Comparison of ENCODE assay signal across 8 cellular contexts in the genomic region with DNA sequence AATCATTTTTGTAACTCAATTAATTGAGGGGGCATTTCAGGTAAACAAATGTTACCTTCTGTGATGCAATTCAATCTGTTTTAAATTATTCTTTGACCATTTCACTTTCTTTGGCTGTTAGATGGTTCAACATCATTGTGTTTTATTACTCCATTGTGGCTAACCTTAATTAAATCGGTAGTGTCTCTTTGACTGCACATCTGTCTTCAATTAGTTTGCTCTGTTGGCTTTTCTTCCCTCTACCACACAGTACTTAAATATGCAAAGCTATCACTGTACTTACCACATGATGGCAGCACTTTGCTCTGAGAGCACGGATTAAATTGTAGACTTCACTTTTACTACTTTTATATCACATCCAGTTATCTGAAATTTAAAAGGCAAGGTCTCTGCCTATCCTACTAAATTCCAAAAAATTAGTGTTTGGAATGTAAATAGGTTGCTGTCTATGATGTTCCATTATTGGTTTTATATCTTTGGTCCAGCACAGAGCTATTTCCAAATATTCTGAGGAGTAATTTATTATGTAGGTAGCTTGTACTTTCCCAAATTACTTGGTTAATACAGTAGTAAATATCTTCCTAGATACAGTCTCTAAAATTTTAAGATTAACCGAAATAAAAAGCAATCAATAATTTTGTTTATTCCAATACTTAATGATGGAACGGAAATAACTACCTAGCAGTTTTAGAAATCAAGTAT.
DNase-seq lines count a peak whose midpoint lies in the region; ATAC-seq, FAIRE-seq and TF ChIP-seq lines count a peak whose summit lies in the region.

No MANE protein-coding gene starts in this region.

- H3K79me2 ChIP-seq in K562 (ENCODE audit: control insufficient read depth, insufficient read depth, low read length): no peaks in the 10 kb centered on the region

- DNase-seq in NCI-H510A treated with DMSO at 0.1 percent for 48 hours (lab: John Stamatoyannopoulos, UW) (peak; percentile 56), K562 (ENCODE audit: extremely low read depth in 1 of 4, low spot score in 3 of 4) (peak in 2 of 4 experiments; percentile 7 to 10), left lung (no peak), GOT3 (lab: John Stamatoyannopoulos, UW) (no peak)

- no peak overlapping the region for H3K9ac ChIP-seq in K562 (ENCODE audit: insufficient read depth in 1 of 2, low read depth in 2 of 2, low read length in 2 of 2)

- H3K27ac ChIP-seq in C4-2B (no peak overlapping the region), K562 (ENCODE audit: extremely low read depth, low read depth, low read length) (no peak overlapping the region), left lung (no peak overlapping the region)

- TF ChIP-seq EP300 in K562 (IDR thresholded peaks at IDR 0.05; ENCODE audit: low read length): no peak

- WGBS in K562 (ENCODE audit: insufficient coverage, low coverage, missing lambda C conversion rate): 1% methylated on average over 4 of the region's 4 CpGs

- H3K9me1 ChIP-seq in K562 (ENCODE audit: control insufficient read depth, insufficient read depth, low read length): no peaks in the 10 kb centered on the region

- TF ChIP-seq CTCF in C4-2B (conservative IDR thresholded peaks at IDR 0.05): peak; percentile 91
- TF ChIP-seq CTCF in K562 (IDR thresholded peaks at IDR 0.05 in 2 of 3, conservative IDR thresholded peaks at IDR 0.05 in 1 of 3; ENCODE audit: insufficient read depth in 2 of 3, low read depth in 1 of 3, low read length in 3 of 3): peak in 2 of 3 experiments; percentile 37 to 43; a peak in 3 of 6 replicates
- peak in 1 of 2 donors; percentile 30 for TF ChIP-seq CTCF in left lung (IDR thresholded peaks at IDR 0.05)

- TF ChIP-seq POLR2A in K562 (conservative IDR thresholded peaks at IDR 0.05): no peak

- no peak overlapping the region for H3K4me2 ChIP-seq in K562 (ENCODE audit: insufficient read depth, low read length)

- no TSS peak for BruUV-seq in K562 (replicated peaks; lab: Mats Ljungman, UMichigan)

- no peak overlapping the region for H3K4me3 ChIP-seq in K562
- H3K4me3 ChIP-seq in left lung: no peak overlapping the region

- no peak overlapping the region for H2AFZ ChIP-seq in K562 (ENCODE audit: low read depth, low read length)

- FAIRE-seq in K562 (lab: Jason Lieb, UNC): peak; percentile 6

- H3K36me3 ChIP-seq in K562 (ENCODE audit: control insufficient read depth, insufficient read depth, low read length): no peaks in the 10 kb centered on the region
- no peaks in the 10 kb centered on the region for H3K36me3 ChIP-seq in left lung

- intact Hi-C loops in K562 (cut with micrococcal nuclease): no loop called here
- intact Hi-C loops in left lung (cut with DNase I): no loop called here

- peak in 1 of 2 experiments; percentile 39; a peak in 2 of 4 replicates for TF ChIP-seq RAD21 in K562 (CRISPR knock-in tag; conservative IDR thresholded peaks at IDR 0.05 in 1 of 2, IDR thresholded peaks at IDR 0.05 in 1 of 2)

- CTCF ChIA-PET in K562 (lab: Yijun Ruan, JAX; ENCODE audit: low intra/inter-chr PET ratio): no interaction called here

- no peaks in the 10 kb centered on the region for H3K27me3 ChIP-seq in K562 (ENCODE audit: control insufficient read depth in 2 of 2, insufficient read depth in 2 of 2, low read length in 2 of 2)
- H3K27me3 ChIP-seq in left lung: no peaks in the 10 kb centered on the region

- H3K9me3 ChIP-seq in K562 (replicated peaks; ENCODE audit: control insufficient read depth, insufficient read depth, low read depth, low read length): no peaks in the 10 kb centered on the region
- H3K9me3 ChIP-seq in left lung: no peaks in the 10 kb centered on the region

- in situ Hi-C loops in K562 (cut with MboI): no loop called here

- no peaks in the 10 kb centered on the region for H3K4me1 ChIP-seq in K562 (replicated peaks in 1 of 2; ENCODE audit: control insufficient read depth in 2 of 2, insufficient read depth in 2 of 2, low read length in 2 of 2)
- H3K4me1 ChIP-seq in left lung: no peaks in the 10 kb centered on the region

- POLR2A ChIA-PET in K562 (lab: Yijun Ruan, JAX): no interaction called here

- no peaks in the 10 kb centered on the region for H4K20me1 ChIP-seq in K562 (replicated peaks; ENCODE audit: control insufficient read depth, insufficient read depth, low read length)

- ATAC-seq in GM18868 (IDR thresholded peaks at IDR 0.05; ENCODE audit: unreplicated experiment): peak; percentile 97
- peak; percentile 96 for ATAC-seq in HG03354 (IDR thresholded peaks at IDR 0.05; ENCODE audit: poor library complexity, severe bottlenecking, unreplicated experiment)
- ATAC-seq in K562: no peak
- peak; percentile 84 for ATAC-seq in left lung
- ATAC-seq in GM21381 (IDR thresholded peaks at IDR 0.05; ENCODE audit: unreplicated experiment): no peak

TF ChIP-seq in K562, 482 proteins besides CTCF, POLR2A, EP300 and RAD21:
- TF ChIP-seq, protein P1, sequence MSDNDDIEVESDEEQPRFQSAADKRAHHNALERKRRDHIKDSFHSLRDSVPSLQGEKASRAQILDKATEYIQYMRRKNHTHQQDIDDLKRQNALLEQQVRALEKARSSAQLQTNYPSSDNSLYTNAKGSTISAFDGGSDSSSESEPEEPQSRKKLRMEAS (CRISPR knock-in tag; IDR thresholded peaks at IDR 0.05): no peak
- TF ChIP-seq SNRNP70 (optimal IDR thresholded peaks at IDR 0.05; ENCODE audit: low read depth, low read length) (no peak), FOSL1 (tag; conservative IDR thresholded peaks at IDR 0.05) (no peak), ZNF384 (IDR thresholded peaks at IDR 0.05; ENCODE audit: low read depth, low read length) (no peak), DPF2 (IDR thresholded peaks at IDR 0.05) (no peak), PHF8 (IDR thresholded peaks at IDR 0.05; ENCODE audit: borderline replicate concordance, low read length) (0 out of 2 replicates have a peak, but pooled peaks have one; percentile 16), MAFK (IDR thresholded peaks at IDR 0.05; ENCODE audit: low read length) (no peak), NFE2L1 (tag; IDR thresholded peaks at IDR 0.05; ENCODE audit: borderline replicate concordance, low read depth) (no peak)
TF ChIP-seq in K562: peak in this region for 1.

Comparison
In these comparisons a context has a peak if more than half of its experiments do, and no peak if none do; other contexts are left out.
1. ATAC-seq: peak in GM18868 (single experiment), HG03354 (single experiment) and left lung (single experiment); none in K562 (single experiment) and GM21381 (single experiment).